In the genomic region with DNA sequence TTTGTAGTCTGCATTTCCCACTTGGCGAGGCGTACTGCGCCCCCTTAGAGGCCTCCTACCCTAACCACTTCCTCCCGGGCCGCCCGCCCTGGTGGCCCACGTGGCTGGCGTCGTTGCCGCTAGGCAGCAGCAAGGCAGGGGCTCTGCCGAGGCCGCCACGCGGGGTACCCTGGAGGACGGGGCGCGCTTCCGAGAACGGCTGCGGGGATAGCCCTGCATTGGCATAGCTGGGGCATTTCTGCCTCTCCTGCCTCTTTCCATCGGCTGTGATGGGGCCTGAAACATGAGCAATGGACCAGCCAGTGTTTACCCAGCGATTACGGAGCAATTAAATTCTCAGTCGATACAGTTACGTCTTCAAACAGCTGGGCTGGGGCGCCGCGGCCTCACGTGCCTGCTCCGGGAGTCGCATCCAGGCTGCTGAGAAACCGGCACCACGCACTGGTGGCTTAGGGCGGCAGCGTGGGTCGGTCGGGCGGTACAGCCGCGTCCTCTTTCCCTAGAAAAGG, we compare ENCODE assay signal across 11 cellular contexts. TPM values are rescaled to one million over a fixed set of nuclear protein-coding genes. Genes with fewer than 3 reads are reported as not detected.
A peak's percentile ranks its signal among the peaks of the same experiment; 100 is the strongest.
DNase-seq lines count a peak whose midpoint lies in the region; ATAC-seq and TF ChIP-seq lines count a peak whose summit lies in the region.
"Had no signal": no experiment of that assay in that cellular context is flagged by ENCODE, and none has a peak within 500 bp of the region (broad histone marks: within the 10 kb centered on the region; RNA-seq: fewer than 3 reads in every experiment).

No MANE protein-coding gene starts in this region.

- no peak overlapping the region for H3K4me3 ChIP-seq in neuronal stem cell (ENCODE audit: low read length in 2 of 2)
- peak overlapping the region in 1 of 59 donors; percentile 8 for H3K4me3 ChIP-seq in dorsolateral prefrontal cortex
- H3K4me3 ChIP-seq: spleen, thoracic aorta had no signal

- H2BK15ac ChIP-seq in neuronal stem cell (ENCODE audit: low read length), result peak overlapping the region; percentile 81

- no peak overlapping the region for H3K14ac ChIP-seq in neuronal stem cell (ENCODE audit: low read length)

- H3K27me3 ChIP-seq in neuronal stem cell (ENCODE audit: control insufficient read depth in 3 of 3, insufficient read depth in 3 of 3, low read depth in 1 of 3, low read length in 3 of 3) (peaks cover 0 to 33% (median 2%) of the 10 kb centered on the region in 3 experiments), dorsolateral prefrontal cortex (no peaks in the 10 kb centered on the region)

- intact Hi-C loops in dorsolateral prefrontal cortex (cut with DNase I), result no loop called here

- no peak overlapping the region for H2BK120ac ChIP-seq in neuronal stem cell (ENCODE audit: low read depth, low read length)

- peak overlapping the region; percentile 45 for H3K9ac ChIP-seq in neuronal stem cell (ENCODE audit: low read depth, low read length, poor library complexity)

- no peak for TF ChIP-seq CTCF in dorsolateral prefrontal cortex (IDR thresholded peaks at IDR 0.05 in 54 of 56, conservative IDR thresholded peaks at IDR 0.05 in 2 of 56; ENCODE audit: low read depth in 1 of 56, partially characterized antibody in 56 of 56)

- no peak overlapping the region for H3K4ac ChIP-seq in neuronal stem cell (ENCODE audit: low read length)

- peaks cover 9% of the 10 kb centered on the region for H3K4me1 Mint-ChIP-seq in activated CD8-positive, alpha-beta memory T cell treated with anti-CD3 and anti-CD28 coated beads, Interleukin-2, amount 10 ng/mL, durations not matched to agents 7 days and 5 days

- peak overlapping the region; percentile 32 for H4K8ac ChIP-seq in neuronal stem cell (ENCODE audit: low read depth, low read length)

- peak; percentile 9 for DNase-seq in NOMO-1 treated with DMSO at 0.1 percent for 48 hours (lab: John Stamatoyannopoulos, UW; ENCODE audit: unreplicated experiment)
- DNase-seq in NOMO-1 treated with dmso at 0.1 percent for 144 hours (lab: John Stamatoyannopoulos, UW; ENCODE audit: unreplicated experiment), result no peak
- DNase-seq in NCI-H2029 (lab: John Stamatoyannopoulos, UW), result peak; percentile 86
- peak; percentile 46 for DNase-seq in activated CD8-positive, alpha-beta memory T cell treated with anti-CD3 and anti-CD28 coated beads, Interleukin-2, amount 10 ng/mL, durations not matched to agents 7 days and 5 days
- DNase-seq in neuronal stem cell (ENCODE audit: low spot score), result no peak
- DNase-seq in medulla oblongata (ENCODE audit: extremely low spot score), result no peak
- no peak for DNase-seq in dorsolateral prefrontal cortex
- DNase-seq: spleen had no signal

- H3K4me2 ChIP-seq in neuronal stem cell (ENCODE audit: insufficient read depth, low read length, poor library complexity, severe bottlenecking), result no peak overlapping the region

- H3K27me3 Mint-ChIP-seq in activated CD8-positive, alpha-beta memory T cell treated with anti-CD3 and anti-CD28 coated beads, Interleukin-2, amount 10 ng/mL, durations not matched to agents 7 days and 5 days, result peaks cover 5% of the 10 kb centered on the region

- peaks cover 2% of the 10 kb centered on the region for H3K36me3 Mint-ChIP-seq in activated CD8-positive, alpha-beta memory T cell treated with anti-CD3 and anti-CD28 coated beads, Interleukin-2, amount 10 ng/mL, durations not matched to agents 7 days and 5 days

- H3K27ac ChIP-seq in neuronal stem cell (replicated peaks; ENCODE audit: low read length) (no peak overlapping the region), dorsolateral prefrontal cortex (peak overlapping the region in 1 of 59 donors; percentile 14)
- H3K27ac ChIP-seq: spleen, thoracic aorta had no signal

- no peaks in the 10 kb centered on the region for H3K79me1 ChIP-seq in neuronal stem cell (ENCODE audit: low read depth, low read length)

- ATAC-seq in activated CD8-positive, alpha-beta memory T cell treated with anti-CD3 and anti-CD28 coated beads, Interleukin-2, amount 10 ng/mL, durations not matched to agents 7 days and 5 days, result no peak
- ATAC-seq in GM21423 (IDR thresholded peaks at IDR 0.05; ENCODE audit: unreplicated experiment), result no peak
- ATAC-seq: Right ventricle myocardium inferior had no signal

- H3K18ac ChIP-seq in neuronal stem cell (ENCODE audit: low read length), result peak overlapping the region; percentile 92

- H4K91ac ChIP-seq in neuronal stem cell (ENCODE audit: low read depth, low read length, poor library complexity), result peak overlapping the region; percentile 74

- no CpG with 5 or more reads among the region's 40 CpGs for WGBS in neuronal stem cell (ENCODE audit: extremely low coverage in 2 of 2, insufficient read length in 2 of 2, insufficient replicate concordance in 1 of 2), 2 donors

- no peak overlapping the region for H3K27ac Mint-ChIP-seq in activated CD8-positive, alpha-beta memory T cell treated with anti-CD3 and anti-CD28 coated beads, Interleukin-2, amount 10 ng/mL, durations not matched to agents 7 days and 5 days

- H2BK5ac ChIP-seq in neuronal stem cell (ENCODE audit: low read length), result no peak overlapping the region

- peaks cover 0 to 25% of the 10 kb centered on the region in 2 donors for H3K4me1 ChIP-seq in neuronal stem cell (ENCODE audit: control insufficient read depth in 2 of 2, insufficient read depth in 1 of 2, low read depth in 1 of 2, low read length in 2 of 2)

- no peak overlapping the region for H3K4me3 Mint-ChIP-seq in activated CD8-positive, alpha-beta memory T cell treated with anti-CD3 and anti-CD28 coated beads, Interleukin-2, amount 10 ng/mL, durations not matched to agents 7 days and 5 days

- H3K9me3 ChIP-seq in neuronal stem cell (replicated peaks in 1 of 2; ENCODE audit: control insufficient read depth in 2 of 2, insufficient read depth in 1 of 2, low read depth in 1 of 2, low read length in 2 of 2), result no peaks in the 10 kb centered on the region
- H3K9me3 ChIP-seq: spleen, thoracic aorta had no signal

- peaks cover 2% of the 10 kb centered on the region for H3K9me3 Mint-ChIP-seq in activated CD8-positive, alpha-beta memory T cell treated with anti-CD3 and anti-CD28 coated beads, Interleukin-2, amount 10 ng/mL, durations not matched to agents 7 days and 5 days (ENCODE audit: low read depth)

- peak overlapping the region; percentile 35 for H2AFZ ChIP-seq in neuronal stem cell (ENCODE audit: low read length)

- no peaks in the 10 kb centered on the region for H3K36me3 ChIP-seq in neuronal stem cell (replicated peaks in 1 of 2; ENCODE audit: control insufficient read depth in 2 of 2, insufficient read depth in 2 of 2, low read length in 2 of 2)
- H3K36me3 ChIP-seq: spleen, thoracic aorta had no signal

- H3K23ac ChIP-seq in neuronal stem cell (ENCODE audit: low read depth, low read length, poor library complexity), result peak overlapping the region; percentile 3

- H2BK12ac ChIP-seq in neuronal stem cell (ENCODE audit: low read length), result peak overlapping the region; percentile 80

- H2AK5ac ChIP-seq in neuronal stem cell (ENCODE audit: low read depth, low read length), result peak overlapping the region; percentile 73

- CTCF ChIA-PET in activated CD8-positive, alpha-beta memory T cell treated with anti-CD3 and anti-CD28 coated beads, Interleukin-2, amount 10 ng/mL, durations not matched to agents 7 days and 5 days (lab: Charles Lee), result no interaction called here

RNA-seq across cellular contexts. Expression of a gene that starts 38.1 kb away (rescaled TPM):
- total RNA-seq in activated CD8-positive, alpha-beta memory T cell treated with anti-CD3 and anti-CD28 coated beads, Interleukin-2, amount 10 ng/mL, durations not matched to agents 7 days and 5 days, result 1 to 10 TPM; 2.0 to 2.2 TPM
- 3.1 TPM for polyA plus RNA-seq in neuronal stem cell (2013, experiment 1 of 2)
- 3.7 TPM for polyA plus RNA-seq in neuronal stem cell (2013, experiment 2 of 2)
- 100 to 1,000 TPM in 87 of 120 experiments, 10 to 100 TPM in 33; 36.5 to 178 (median 118) TPM for total RNA-seq in dorsolateral prefrontal cortex

Comparison
In these comparisons a context has a peak if more than half of its experiments do, and no peak if none do; other contexts are left out.
1. DNase-seq: peak in NOMO-1 treated with DMSO at 0.1 percent for 48 hours (single experiment), NCI-H2029 (single experiment) and activated CD8-positive, alpha-beta memory T cell treated with anti-CD3 and anti-CD28 coated beads, Interleukin-2, amount 10 ng/mL, durations not matched to agents 7 days and 5 days (single experiment); none in NOMO-1 treated with dmso at 0.1 percent for 144 hours (single experiment), neuronal stem cell (single experiment), medulla oblongata (single experiment) and dorsolateral prefrontal cortex (0 of 10).
2. RNA of a gene that starts 38.1 kb away (total RNA-seq): 36.5 to 178 TPM in dorsolateral prefrontal cortex; 2.0 to 2.2 TPM in activated CD8-positive, alpha-beta memory T cell treated with anti-CD3 and anti-CD28 coated beads, Interleukin-2, amount 10 ng/mL, durations not matched to agents 7 days and 5 days; every median in the first group is over 10 times any median in the second.